3 cellular contexts compared by ENCODE assay signal in genomic region chr3:58993547-58993946, GRCh38.
TF ChIP-seq lines count a peak whose summit lies in the region.

No MANE protein-coding gene starts in this region.

TF ChIP-seq in HEK293, 187 proteins besides CTCF, POLR2A, EP300 and RAD21:
- no peak for TF ChIP-seq ZBTB21 (tag by site-specific recombination; IDR thresholded peaks at IDR 0.05)
- TF ChIP-seq IKZF3 (tag by site-specific recombination; IDR thresholded peaks at IDR 0.05): no peak
- TF ChIP-seq ZNF146 (tag by site-specific recombination; IDR thresholded peaks at IDR 0.05): peak; percentile 72
- no peak for TF ChIP-seq ZNF610 (tag by site-specific recombination; IDR thresholded peaks at IDR 0.05; ENCODE audit: borderline replicate concordance)
- no peak for TF ChIP-seq ZNF510 (tag by site-specific recombination; IDR thresholded peaks at IDR 0.05; ENCODE audit: insufficient replicate concordance)
- TF ChIP-seq BCL11B (tag by site-specific recombination; IDR thresholded peaks at IDR 0.05; ENCODE audit: low read depth): no peak

TF ChIP-seq in IMR-90, 13 proteins besides CTCF, POLR2A, EP300 and RAD21:
- TF ChIP-seq RCOR1 (IDR thresholded peaks at IDR 0.05; ENCODE audit: insufficient replicate concordance, low read length): no peak
- no peak for TF ChIP-seq NFE2L2 (IDR thresholded peaks at IDR 0.05; ENCODE audit: low read depth, low read length)
- TF ChIP-seq FOS (IDR thresholded peaks at IDR 0.05; ENCODE audit: low read depth, low read length): no peak
- TF ChIP-seq, protein P1, sequence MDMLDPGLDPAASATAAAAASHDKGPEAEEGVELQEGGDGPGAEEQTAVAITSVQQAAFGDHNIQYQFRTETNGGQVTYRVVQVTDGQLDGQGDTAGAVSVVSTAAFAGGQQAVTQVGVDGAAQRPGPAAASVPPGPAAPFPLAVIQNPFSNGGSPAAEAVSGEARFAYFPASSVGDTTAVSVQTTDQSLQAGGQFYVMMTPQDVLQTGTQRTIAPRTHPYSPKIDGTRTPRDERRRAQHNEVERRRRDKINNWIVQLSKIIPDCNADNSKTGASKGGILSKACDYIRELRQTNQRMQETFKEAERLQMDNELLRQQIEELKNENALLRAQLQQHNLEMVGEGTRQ (IDR thresholded peaks at IDR 0.05; ENCODE audit: low read depth, low read length): no peak
- no peak for TF ChIP-seq RFX5 (IDR thresholded peaks at IDR 0.05; ENCODE audit: low read depth, low read length)
- no peak for TF ChIP-seq CEBPB (IDR thresholded peaks at IDR 0.05; ENCODE audit: low read depth, low read length)
- TF ChIP-seq CHD1 (IDR thresholded peaks at IDR 0.05; ENCODE audit: low read depth, low read length): no peak
- TF ChIP-seq SMC3 (IDR thresholded peaks at IDR 0.05; ENCODE audit: low read depth, low read length): no peak
- TF ChIP-seq MAZ (IDR thresholded peaks at IDR 0.05; ENCODE audit: borderline replicate concordance, low read depth, low read length): no peak
- no peak for TF ChIP-seq MAFK (IDR thresholded peaks at IDR 0.05; ENCODE audit: low read depth, low read length)
- TF ChIP-seq MXI1 (IDR thresholded peaks at IDR 0.05; ENCODE audit: borderline replicate concordance, low read depth, low read length): no peak
- TF ChIP-seq BHLHE40 (IDR thresholded peaks at IDR 0.05; ENCODE audit: low read depth, low read length): no peak
- TF ChIP-seq, protein P2, sequence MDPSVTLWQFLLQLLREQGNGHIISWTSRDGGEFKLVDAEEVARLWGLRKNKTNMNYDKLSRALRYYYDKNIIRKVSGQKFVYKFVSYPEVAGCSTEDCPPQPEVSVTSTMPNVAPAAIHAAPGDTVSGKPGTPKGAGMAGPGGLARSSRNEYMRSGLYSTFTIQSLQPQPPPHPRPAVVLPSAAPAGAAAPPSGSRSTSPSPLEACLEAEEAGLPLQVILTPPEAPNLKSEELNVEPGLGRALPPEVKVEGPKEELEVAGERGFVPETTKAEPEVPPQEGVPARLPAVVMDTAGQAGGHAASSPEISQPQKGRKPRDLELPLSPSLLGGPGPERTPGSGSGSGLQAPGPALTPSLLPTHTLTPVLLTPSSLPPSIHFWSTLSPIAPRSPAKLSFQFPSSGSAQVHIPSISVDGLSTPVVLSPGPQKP (IDR thresholded peaks at IDR 0.05; ENCODE audit: borderline replicate concordance, low read depth, low read length): no peak

TF ChIP-seq in K562, 482 proteins besides CTCF, POLR2A, EP300 and RAD21:
- TF ChIP-seq ZNF699 (CRISPR knock-in tag; IDR thresholded peaks at IDR 0.05; ENCODE audit: insufficient replicate concordance) (no peak), SRSF9 (IDR thresholded peaks at IDR 0.05; ENCODE audit: borderline replicate concordance, low read depth, low read length) (no peak), IRF9 (tag; IDR thresholded peaks at IDR 0.05) (no peak), GATA2 (CRISPR knock-in tag; IDR thresholded peaks at IDR 0.05) (no peak), MTF1 (CRISPR knock-in tag; IDR thresholded peaks at IDR 0.05; ENCODE audit: borderline replicate concordance) (no peak), ZNF146 (CRISPR knock-in tag; IDR thresholded peaks at IDR 0.05; ENCODE audit: unreplicated experiment) (peak; percentile 77)
TF ChIP-seq in K562: peak in this region for 1.
